In genomic region chr1:55284856-55285255, GRCh38 we compare ENCODE assay signal across 8 cellular contexts.
A peak's percentile ranks its signal among the peaks of the same experiment; 100 is the strongest.
DNase-seq lines count a peak whose midpoint lies in the region; ATAC-seq and TF ChIP-seq lines count a peak whose summit lies in the region.

No MANE protein-coding gene starts in this region.

- H3K36me3 ChIP-seq in adipocyte (ENCODE audit: control insufficient read depth, insufficient read depth, low read length, severe bottlenecking), result no peaks in the 10 kb centered on the region

- no peak overlapping the region for H3K27ac ChIP-seq in right cardiac atrium (ENCODE audit: low read length)

- TF ChIP-seq CTCF in NB4 (IDR thresholded peaks at IDR 0.05; ENCODE audit: low read depth, low read length), result peak; percentile 51

- no peak for TF ChIP-seq POLR2A in NB4 (IDR thresholded peaks at IDR 0.05; ENCODE audit: extremely low read depth, insufficient read length)

- peak; percentile 71 for ATAC-seq in right cardiac atrium
- ATAC-seq in HG02588 (IDR thresholded peaks at IDR 0.05; ENCODE audit: unreplicated experiment), result no peak

- H3K4me1 ChIP-seq in adipocyte (ENCODE audit: control insufficient read depth, insufficient read depth, low read length) (no peaks in the 10 kb centered on the region), right cardiac atrium (ENCODE audit: control insufficient read depth, insufficient read depth, low read length) (no peaks in the 10 kb centered on the region)

- peak overlapping the region; percentile 58 for H3K9ac ChIP-seq in adipocyte (ENCODE audit: low read length)

- DNase-seq in SIG-M5 treated with dmso at 0.1 percent for 504 hours (lab: John Stamatoyannopoulos, UW; ENCODE audit: unreplicated experiment), result peak; percentile 36
- DNase-seq in SIG-M5 (lab: John Stamatoyannopoulos, UW), result no peak
- DNase-seq in NB4 (ENCODE audit: low read depth), result peak; percentile 39
- peak; percentile 88 for DNase-seq in adipocyte (ENCODE audit: low read depth)
- peak in 1 of 3 donors; percentile 57 for DNase-seq in right cardiac atrium
- DNase-seq in stromal cell of bone marrow (ENCODE audit: low read depth), result peak; percentile 57
- no peak for DNase-seq in GF-D8 (lab: John Stamatoyannopoulos, UW)

- no peaks in the 10 kb centered on the region for H3K27me3 ChIP-seq in adipocyte (replicated peaks; ENCODE audit: control insufficient read depth, insufficient read depth, low read length)
- H3K27me3 ChIP-seq in right cardiac atrium (ENCODE audit: control insufficient read depth, insufficient read depth), result no peaks in the 10 kb centered on the region

- H3K9me3 ChIP-seq in adipocyte (ENCODE audit: control insufficient read depth, low read length), result no peaks in the 10 kb centered on the region
- no peaks in the 10 kb centered on the region for H3K9me3 ChIP-seq in right cardiac atrium (ENCODE audit: control insufficient read depth, low read length)

- no peak overlapping the region for H3K4me3 ChIP-seq in NB4 (ENCODE audit: low read depth, low read length)
- H3K4me3 ChIP-seq in adipocyte (ENCODE audit: low read length), result no peak overlapping the region
- H3K4me3 ChIP-seq in right cardiac atrium (ENCODE audit: low read length), result no peak overlapping the region

- 18% methylated on average over 4 of the region's 4 CpGs for WGBS in right cardiac atrium

- intact Hi-C loops in right cardiac atrium (cut with DNase I), result loop anchor here (5.0 to 10.0 kb wide), 6 partner anchors 1090 to 1540 kb away; partner anchors contain the start of gene FYB2 (in 1 of the 4)

Comparison
In these comparisons a context has a peak if more than half of its experiments do, and no peak if none do; other contexts are left out.
1. DNase-seq: peak in SIG-M5 treated with dmso at 0.1 percent for 504 hours (single experiment), NB4 (single experiment), adipocyte (single experiment) and stromal cell of bone marrow (single experiment); none in SIG-M5 (single experiment) and GF-D8 (single experiment).